16 cellular contexts compared by ENCODE assay signal in the genomic region with DNA sequence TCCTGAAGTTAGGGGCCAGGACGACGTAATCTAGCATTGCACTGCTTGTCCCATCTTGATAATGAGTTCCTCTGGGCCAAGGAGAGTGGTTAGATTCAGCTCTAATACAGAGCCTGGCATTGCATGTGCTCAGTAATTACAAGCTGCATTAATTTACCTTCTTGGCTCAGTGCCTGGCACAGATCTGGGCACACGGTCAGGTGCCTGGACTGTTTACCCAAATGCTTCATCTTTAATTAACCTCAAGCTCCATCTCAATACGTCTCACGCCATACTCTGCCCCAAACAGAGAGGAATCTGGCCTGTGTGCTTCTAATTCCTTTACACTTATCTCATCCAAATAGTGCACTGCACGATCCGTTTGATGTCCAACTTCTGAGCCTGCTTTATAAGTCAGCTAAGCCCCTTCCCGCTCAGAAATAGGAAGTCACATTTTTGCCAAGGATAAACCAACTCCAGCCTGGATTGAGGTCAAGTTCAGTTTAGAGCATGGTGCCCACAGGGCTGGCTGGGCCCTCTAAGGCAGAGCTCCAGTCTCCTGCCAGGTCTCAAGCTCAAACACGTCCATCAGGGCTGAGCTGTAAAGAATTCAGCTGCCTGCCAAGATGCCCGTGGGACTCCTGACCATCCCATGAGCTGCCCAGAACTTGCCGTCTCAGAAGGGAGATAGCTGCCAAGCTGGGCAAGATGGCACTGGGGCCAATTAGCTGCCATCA.
A peak's percentile ranks its signal among the peaks of the same experiment; 100 is the strongest.
DNase-seq lines count a peak whose midpoint lies in the region; TF ChIP-seq lines count a peak whose summit lies in the region.
"Had no signal": no experiment of that assay in that cellular context is flagged by ENCODE, and none has a peak within 500 bp of the region (broad histone marks: within the 10 kb centered on the region; RNA-seq: fewer than 3 reads in every experiment).

No MANE protein-coding gene starts in this region.

- intact Hi-C loops in spleen (cut with DNase I; ENCODE audit: low total_unique reads): no loop called here

- H2AFZ ChIP-seq in hepatocyte: no peak overlapping the region

- whole genome bisulfite sequencing in hepatocyte (ENCODE audit: low lambda C conversion rate, missing lambda C conversion rate): 50% methylated on average over 11 of the region's 11 CpGs
- WGBS in spleen, 5 donors: 70 to 85% (median 81%) methylated on average over 11 of the region's 11 CpGs

- H3K9me2 ChIP-seq in hepatocyte (replicated peaks; ENCODE audit: insufficient read depth): no peaks in the 10 kb centered on the region

- no peak overlapping the region for H3K27ac Mint-ChIP-seq in activated T-cell treated with anti-CD3 and anti-CD28 coated beads, Interleukin-2, amount 50 U/mL, for 24 hours
- H3K27ac Mint-ChIP-seq: activated B cell treated with CpG ODN at 0.5 μM for 24 hours; activated CD8-positive, alpha-beta memory T cell treated with anti-CD3 and anti-CD28 coated beads, Interleukin-2, amount 10 ng/mL, durations not matched to agents 7 days and 5 days had no signal

- TF ChIP-seq CTCF in choroid plexus epithelial cell (conservative IDR thresholded peaks at IDR 0.05; ENCODE audit: low read depth, low read length): no peak
- no peak for TF ChIP-seq CTCF in hepatocyte (IDR thresholded peaks at IDR 0.05; ENCODE audit: poor library complexity)
- TF ChIP-seq CTCF in spleen (IDR thresholded peaks at IDR 0.05 in 8 of 11, conservative IDR thresholded peaks at IDR 0.05 in 3 of 11): no peak

- H4K20me1 ChIP-seq in hepatocyte (ENCODE audit: insufficient read depth, poor library complexity, severe bottlenecking): no peaks in the 10 kb centered on the region

- H3K36me3 ChIP-seq in hepatocyte (replicated peaks; ENCODE audit: insufficient read depth, low read depth) (no peaks in the 10 kb centered on the region), spleen (no peaks in the 10 kb centered on the region)

- no peaks in the 10 kb centered on the region for H3K4me1 Mint-ChIP-seq in activated T-cell treated with anti-CD3 and anti-CD28 coated beads, Interleukin-2, amount 50 U/mL, for 24 hours (ENCODE audit: low read depth)
- H3K4me1 Mint-ChIP-seq: activated B cell treated with CpG ODN at 0.5 μM for 24 hours; activated CD8-positive, alpha-beta memory T cell treated with anti-CD3 and anti-CD28 coated beads, Interleukin-2, amount 10 ng/mL, durations not matched to agents 7 days and 5 days; stimulated activated naive CD8-positive, alpha-beta T cell treated with anti-CD3 and anti-CD28 coated beads, Interleukin-15, amount 100 ng/mL, for 72 hours had no signal

- no peak for TF ChIP-seq POLR2A in spleen (IDR thresholded peaks at IDR 0.05)
- no peak for TF ChIP-seq POLR2A in erythroblast (IDR thresholded peaks at IDR 0.05; ENCODE audit: low read length)

- DNase-seq in DMS 273 (lab: John Stamatoyannopoulos, UW; ENCODE audit: unreplicated experiment) (peak; percentile 34), DMS 273 treated with DMSO at 0.1 percent for 48 hours (lab: John Stamatoyannopoulos, UW) (no peak), choroid plexus epithelial cell (ENCODE audit: low read depth) (peak; percentile 58), hepatocyte (ENCODE audit: low spot score) (peak; percentile 42), spleen (peak; percentile 47), erythroblast (lab: John Stamatoyannopoulos, UW) (no peak), NOMO-1 treated with dmso at 0.1 percent for 144 hours (lab: John Stamatoyannopoulos, UW; ENCODE audit: unreplicated experiment) (no peak)
- DNase-seq in activated T-cell treated with anti-CD3 and anti-CD28 coated beads, Interleukin-2, amount 50 U/mL, for 24 hours: no peak
- DNase-seq: activated B cell treated with CpG ODN at 0.5 μM for 24 hours; activated CD8-positive, alpha-beta memory T cell treated with anti-CD3 and anti-CD28 coated beads, Interleukin-2, amount 10 ng/mL, durations not matched to agents 7 days and 5 days; activated effector memory CD4-positive, alpha-beta T cell treated with anti-CD3 and anti-CD28 coated beads, Interleukin-2, amount 50 U/mL, for 16 hours; DMS153; SHP77; stimulated activated naive CD8-positive, alpha-beta T cell treated with anti-CD3 and anti-CD28 coated beads, Interleukin-15, amount 100 ng/mL, for 72 hours; T-helper 17 cell had no signal

- H3K4me3 ChIP-seq in choroid plexus epithelial cell (ENCODE audit: low read depth, low read length) (no peak overlapping the region), hepatocyte (no peak overlapping the region), spleen (no peak overlapping the region)

- H3K27me3 Mint-ChIP-seq in activated T-cell treated with anti-CD3 and anti-CD28 coated beads, Interleukin-2, amount 50 U/mL, for 24 hours: peaks cover 9% of the 10 kb centered on the region

- no peaks in the 10 kb centered on the region for H3K9me3 ChIP-seq in hepatocyte (ENCODE audit: low read depth)
- no peaks in the 10 kb centered on the region for H3K9me3 ChIP-seq in spleen

- H3K4me1 ChIP-seq in hepatocyte (ENCODE audit: insufficient read depth) (peaks cover 2% of the 10 kb centered on the region), spleen (peaks cover 0 to 6% (median 0%) of the 10 kb centered on the region in 6 donors)

- no peak overlapping the region for H3K4me3 Mint-ChIP-seq in activated T-cell treated with anti-CD3 and anti-CD28 coated beads, Interleukin-2, amount 50 U/mL, for 24 hours
- H3K4me3 Mint-ChIP-seq: activated B cell treated with CpG ODN at 0.5 μM for 24 hours; activated CD8-positive, alpha-beta memory T cell treated with anti-CD3 and anti-CD28 coated beads, Interleukin-2, amount 10 ng/mL, durations not matched to agents 7 days and 5 days; stimulated activated naive CD8-positive, alpha-beta T cell treated with anti-CD3 and anti-CD28 coated beads, Interleukin-15, amount 100 ng/mL, for 72 hours; T-helper 17 cell had no signal

- H3K27ac ChIP-seq in hepatocyte (peak overlapping the region; percentile 45), spleen (no peak overlapping the region)
- H3K27ac ChIP-seq: 22Rv1 had no signal

- no peaks in the 10 kb centered on the region for H3K36me3 Mint-ChIP-seq in activated T-cell treated with anti-CD3 and anti-CD28 coated beads, Interleukin-2, amount 50 U/mL, for 24 hours (ENCODE audit: low read depth)
- H3K36me3 Mint-ChIP-seq: activated CD8-positive, alpha-beta memory T cell treated with anti-CD3 and anti-CD28 coated beads, Interleukin-2, amount 10 ng/mL, durations not matched to agents 7 days and 5 days had no signal

- H3K27me3 ChIP-seq in hepatocyte (no peaks in the 10 kb centered on the region), spleen (replicated peaks in 1 of 7) (peaks cover 0 to 30% (median 0%) of the 10 kb centered on the region in 7 donors)

- no peak overlapping the region for H3K4me2 ChIP-seq in hepatocyte

- H3K79me2 ChIP-seq in hepatocyte: no peaks in the 10 kb centered on the region

- H3K9me3 Mint-ChIP-seq in activated T-cell treated with anti-CD3 and anti-CD28 coated beads, Interleukin-2, amount 50 U/mL, for 24 hours: no peaks in the 10 kb centered on the region
- H3K9me3 Mint-ChIP-seq: activated B cell treated with CpG ODN at 0.5 μM for 24 hours; stimulated activated naive CD8-positive, alpha-beta T cell treated with anti-CD3 and anti-CD28 coated beads, Interleukin-15, amount 100 ng/mL, for 72 hours had no signal

Comparison
In these comparisons a context has a peak if more than half of its experiments do, and no peak if none do; other contexts are left out.
1. DNase-seq: peak in DMS 273 (single experiment), choroid plexus epithelial cell (single experiment), hepatocyte (single experiment) and spleen (single experiment); none in DMS 273 treated with DMSO at 0.1 percent for 48 hours (single experiment), erythroblast (0 of 2), activated T-cell treated with anti-CD3 and anti-CD28 coated beads, Interleukin-2, amount 50 U/mL, for 24 hours (single experiment) and NOMO-1 treated with dmso at 0.1 percent for 144 hours (single experiment).